10 cellular contexts compared by ENCODE assay signal in the genomic region with DNA sequence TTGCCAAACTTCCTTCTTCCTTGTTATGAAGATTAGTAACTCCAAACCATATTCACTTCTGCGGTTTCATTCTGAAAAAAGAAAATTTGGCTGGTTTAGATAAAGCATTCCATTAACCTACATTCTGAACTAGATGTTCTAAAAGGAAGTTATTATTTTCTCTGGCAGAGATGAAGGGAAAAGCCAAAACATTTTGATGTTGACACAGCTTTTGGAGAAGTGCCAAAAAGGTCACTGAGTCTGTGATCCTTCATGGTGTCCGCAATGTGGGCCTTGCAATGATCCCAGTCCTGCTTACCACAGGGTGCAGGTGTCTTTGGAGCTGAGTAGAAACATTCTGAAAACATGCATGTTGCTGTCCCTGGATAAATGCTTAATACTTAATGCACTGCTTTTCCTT. TPM values are rescaled to one million over a fixed set of nuclear protein-coding genes. Genes with fewer than 3 reads are reported as not detected.
DNase-seq lines count a peak whose midpoint lies in the region; ATAC-seq and TF ChIP-seq lines count a peak whose summit lies in the region.
"Had no signal": no experiment of that assay in that cellular context is flagged by ENCODE, and none has a peak within 500 bp of the region (broad histone marks: within the 10 kb centered on the region; RNA-seq: fewer than 3 reads in every experiment).

No MANE protein-coding gene starts in this region.

- H3K4me1 ChIP-seq in PC-3 (ENCODE audit: insufficient read depth, low read length) (peaks cover 9% of the 10 kb centered on the region; the same call in 1 of the 2 replicates), ovary (ENCODE audit: insufficient read depth) (peaks cover 2% of the 10 kb centered on the region)

- H3K27ac Mint-ChIP-seq in progenitor cell of endocrine pancreas: no peak overlapping the region
- no peak overlapping the region for H3K27ac Mint-ChIP-seq in activated naive CD8-positive, alpha-beta T cell treated with anti-CD3 and anti-CD28 coated beads, Interleukin-2, amount 50 U/mL, for 24 hours
- H3K27ac Mint-ChIP-seq: dendritic cell treated with granulocyte-macrophage colony-stimulating factor and Interleukin-4, amounts not matched to agents 40 ng/mL and 50 ng/mL, for 4 days had no signal

- no peak overlapping the region for H2AFZ ChIP-seq in PC-3 (ENCODE audit: low read length)

- H3K9me3 Mint-ChIP-seq in progenitor cell of endocrine pancreas (ENCODE audit: low read depth): no peaks in the 10 kb centered on the region
- no peaks in the 10 kb centered on the region for H3K9me3 Mint-ChIP-seq in activated naive CD8-positive, alpha-beta T cell treated with anti-CD3 and anti-CD28 coated beads, Interleukin-2, amount 50 U/mL, for 24 hours
- H3K9me3 Mint-ChIP-seq: dendritic cell treated with granulocyte-macrophage colony-stimulating factor and Interleukin-4, amounts not matched to agents 40 ng/mL and 50 ng/mL, for 4 days had no signal

- no peaks in the 10 kb centered on the region for H3K36me3 Mint-ChIP-seq in progenitor cell of endocrine pancreas (ENCODE audit: insufficient read depth)
- no peaks in the 10 kb centered on the region for H3K36me3 Mint-ChIP-seq in activated naive CD8-positive, alpha-beta T cell treated with anti-CD3 and anti-CD28 coated beads, Interleukin-2, amount 50 U/mL, for 24 hours (ENCODE audit: low read depth)

- H3K4me3 ChIP-seq in PC-3 (ENCODE audit: low read length) (no peak overlapping the region), ovary (no peak overlapping the region)

- BruUV-seq in PC-3 (replicated peaks; lab: Mats Ljungman, UMichigan): no TSS peak

- no peaks in the 10 kb centered on the region for H3K9me3 ChIP-seq in PC-3 (ENCODE audit: low read length)
- H3K9me3 ChIP-seq in ovary: no peaks in the 10 kb centered on the region

- no peak overlapping the region for H3K9ac ChIP-seq in PC-3 (ENCODE audit: low read length)

- no peak overlapping the region for H3K27ac ChIP-seq in PC-3 (ENCODE audit: low read length)
- no peak overlapping the region for H3K27ac ChIP-seq in ovary

- peak; percentile 68 for DNase-seq in Daoy (ENCODE audit: low read depth)
- DNase-seq in PC-3: peak; percentile 48
- DNase-seq in ovary: peak in 3 of 5 donors; percentile 23 to 37 (median 34)
- no peak for DNase-seq in progenitor cell of endocrine pancreas (ENCODE audit: low spot score, unreplicated experiment)
- no peak for DNase-seq in activated CD4-positive, alpha-beta T cell treated with anti-CD3 and anti-CD28 coated beads, Interleukin-2, amount 50 U/mL, for 1 hour
- DNase-seq in activated naive CD8-positive, alpha-beta T cell treated with anti-CD3 and anti-CD28 coated beads, Interleukin-2, amount 50 U/mL, for 24 hours: no peak
- DNase-seq: retina had no signal

- H3K9me2 ChIP-seq in PC-3 (replicated peaks; ENCODE audit: low read length): no peaks in the 10 kb centered on the region

- ATAC-seq in PC-3: no peak
- ATAC-seq in esophagus mucosa: peak; percentile 38
- ATAC-seq in HG03439 (IDR thresholded peaks at IDR 0.05; ENCODE audit: unreplicated experiment): no peak
- no peak for ATAC-seq in activated naive CD8-positive, alpha-beta T cell treated with anti-CD3 and anti-CD28 coated beads, Interleukin-2, amount 50 U/mL, for 24 hours

- H3K4me1 Mint-ChIP-seq in progenitor cell of endocrine pancreas (ENCODE audit: low read depth): no peaks in the 10 kb centered on the region
- no peaks in the 10 kb centered on the region for H3K4me1 Mint-ChIP-seq in activated naive CD8-positive, alpha-beta T cell treated with anti-CD3 and anti-CD28 coated beads, Interleukin-2, amount 50 U/mL, for 24 hours

- H3K27me3 ChIP-seq in PC-3 (ENCODE audit: low read length) (no peaks in the 10 kb centered on the region), ovary (no peaks in the 10 kb centered on the region)

- H3K36me3 ChIP-seq in PC-3 (ENCODE audit: low read depth, low read length) (no peaks in the 10 kb centered on the region), ovary (no peaks in the 10 kb centered on the region)

- H4K20me1 ChIP-seq in PC-3 (ENCODE audit: low read length): no peaks in the 10 kb centered on the region

- POLR2A ChIA-PET in PC-3 (lab: Charles Lee; ENCODE audit: unreplicated experiment): no interaction called here

- intact Hi-C loops in PC-3 (cut with micrococcal nuclease): no loop called here
- intact Hi-C loops in ovary (cut with DNase I): no loop called here

- H3K79me2 ChIP-seq in PC-3 (ENCODE audit: low read length): no peaks in the 10 kb centered on the region

- H3K4me2 ChIP-seq in PC-3 (ENCODE audit: low read length): no peak overlapping the region

- TF ChIP-seq CTCF in PC-3 (conservative IDR thresholded peaks at IDR 0.05; ENCODE audit: low read depth, low read length) (no peak), ovary (IDR thresholded peaks at IDR 0.05) (no peak), progenitor cell of endocrine pancreas (IDR thresholded peaks at IDR 0.05; ENCODE audit: unreplicated experiment) (no peak)

- H3K27me3 Mint-ChIP-seq in progenitor cell of endocrine pancreas: no peaks in the 10 kb centered on the region
- H3K27me3 Mint-ChIP-seq in activated naive CD8-positive, alpha-beta T cell treated with anti-CD3 and anti-CD28 coated beads, Interleukin-2, amount 50 U/mL, for 24 hours: no peaks in the 10 kb centered on the region

- 4% methylated on average over 2 of the region's 2 CpGs for WGBS in ovary, 3 donors

- H3F3A ChIP-seq in PC-3 (ENCODE audit: low read length, unreplicated experiment): no peaks in the 10 kb centered on the region

- CTCF ChIA-PET in PC-3 (lab: Charles Lee): no interaction called here

- no peak overlapping the region for H3K4me3 Mint-ChIP-seq in progenitor cell of endocrine pancreas (ENCODE audit: low read depth)
- no peak overlapping the region for H3K4me3 Mint-ChIP-seq in activated naive CD8-positive, alpha-beta T cell treated with anti-CD3 and anti-CD28 coated beads, Interleukin-2, amount 50 U/mL, for 24 hours
- H3K4me3 Mint-ChIP-seq: dendritic cell treated with granulocyte-macrophage colony-stimulating factor and Interleukin-4, amounts not matched to agents 40 ng/mL and 50 ng/mL, for 4 days had no signal

- no peak for TF ChIP-seq EP300 in ovary (IDR thresholded peaks at IDR 0.05)

- no peak for TF ChIP-seq POLR2A in ovary (IDR thresholded peaks at IDR 0.05)

RNA-seq across cellular contexts. Expression of gene CXCL8, which starts 36.0 kb away (rescaled TPM):
- total RNA-seq in Daoy (2014; rRNA removed; shearing (Covaris generic)): 166 and 198 TPM in 2 replicates
- total RNA-seq in PC-3 (2014; rRNA removed) (360 and 477 TPM in 2 replicates), esophagus mucosa (3.2 TPM), ovary (10 to 100 TPM in 2 of 7 donors, 1 to 10 TPM in 3, under 1 TPM in 2; 0.48 to 48.3 (median 2.6) TPM), progenitor cell of endocrine pancreas (0.84 and 1.1 TPM in 2 replicates)
- 1 to 10 TPM; 1.2 to 6.6 TPM for polyA plus RNA-seq in ovary

Comparison
In these comparisons a context has a peak if more than half of its experiments do, and no peak if none do; other contexts are left out.
1. DNase-seq: peak in Daoy (single experiment), PC-3 (single experiment) and ovary (3 of 5); none in progenitor cell of endocrine pancreas (single experiment), activated CD4-positive, alpha-beta T cell treated with anti-CD3 and anti-CD28 coated beads, Interleukin-2, amount 50 U/mL, for 1 hour (single experiment) and activated naive CD8-positive, alpha-beta T cell treated with anti-CD3 and anti-CD28 coated beads, Interleukin-2, amount 50 U/mL, for 24 hours (single experiment).